ENCODE assay signal across 1 cellular context in genomic region chr20:51647674-51648570, GRCh38.
TF ChIP-seq lines count a peak whose summit lies in the region.

No MANE protein-coding gene starts in this region.

TF ChIP-seq in HepG2, 621 proteins besides CTCF, POLR2A, EP300 and RAD21 (continued from another document and continues in another):
- TF ChIP-seq ZBTB33 (CRISPR knock-in tag; IDR thresholded peaks at IDR 0.05) (peak; percentile 64), ATM (IDR thresholded peaks at IDR 0.05; ENCODE audit: borderline replicate concordance) (no peak), SOX13 (IDR thresholded peaks at IDR 0.05) (no peak), SOX13 (CRISPR knock-in tag; conservative IDR thresholded peaks at IDR 0.05 in 1 of 2, IDR thresholded peaks at IDR 0.05 in 1 of 2) (peak in 1 of 2 experiments; percentile 55; a peak in 2 of 4 replicates), SETDB1 (CRISPR knock-in tag; IDR thresholded peaks at IDR 0.05; ENCODE audit: borderline replicate concordance) (0 out of 2 replicates have a peak, but pooled peaks have one; percentile 36), KLF13 (CRISPR knock-in tag; IDR thresholded peaks at IDR 0.05) (no peak), SAFB2 (CRISPR knock-in tag; IDR thresholded peaks at IDR 0.05; ENCODE audit: borderline replicate concordance, low read depth) (no peak), BATF2 (CRISPR knock-in tag; IDR thresholded peaks at IDR 0.05) (peak; percentile 69; the same call in 1 of the 2 replicates), REPIN1 (CRISPR knock-in tag; IDR thresholded peaks at IDR 0.05; ENCODE audit: borderline replicate concordance, low read depth) (peak; percentile 58; the same call in 1 of the 2 replicates), ZBTB49 (CRISPR knock-in tag; IDR thresholded peaks at IDR 0.05; ENCODE audit: borderline replicate concordance) (no peak), XRCC5 (optimal IDR thresholded peaks at IDR 0.05; ENCODE audit: low read length) (peak; percentile 14), ZBTB7B (CRISPR knock-in tag; IDR thresholded peaks at IDR 0.05) (peak; percentile 84), NR2C2 (CRISPR knock-in tag; IDR thresholded peaks at IDR 0.05; ENCODE audit: borderline replicate concordance) (peak; percentile 62; the same call in 1 of the 2 replicates), ZNF281 (CRISPR knock-in tag; IDR thresholded peaks at IDR 0.05; ENCODE audit: borderline replicate concordance) (peak; percentile 41; the same call in 1 of the 2 replicates), ZNF644 (CRISPR knock-in tag; IDR thresholded peaks at IDR 0.05; ENCODE audit: low read depth) (0 out of 2 replicates have a peak, but pooled peaks have one; percentile 22), SMAD9 (CRISPR knock-in tag; IDR thresholded peaks at IDR 0.05) (no peak), ZFP62 (CRISPR knock-in tag; IDR thresholded peaks at IDR 0.05) (no peak), TBX2 (CRISPR knock-in tag; IDR thresholded peaks at IDR 0.05; ENCODE audit: borderline replicate concordance) (peak; percentile 24; the same call in 1 of the 2 replicates), BRCA1 (CRISPR knock-in tag; IDR thresholded peaks at IDR 0.05) (no peak), LBX2 (CRISPR knock-in tag; IDR thresholded peaks at IDR 0.05; ENCODE audit: borderline replicate concordance) (no peak), ZNF292 (CRISPR knock-in tag; IDR thresholded peaks at IDR 0.05; ENCODE audit: borderline replicate concordance, low read depth) (peak; percentile 16; the same call in 1 of the 2 replicates), RCOR2 (CRISPR knock-in tag; IDR thresholded peaks at IDR 0.05) (0 out of 2 replicates have a peak, but pooled peaks have one; percentile 33), HOXA9 (CRISPR knock-in tag; IDR thresholded peaks at IDR 0.05; ENCODE audit: borderline replicate concordance) (no peak), JUNB (CRISPR knock-in tag; IDR thresholded peaks at IDR 0.05; ENCODE audit: borderline replicate concordance) (0 out of 2 replicates have a peak, but pooled peaks have one; percentile 40), PATZ1 (CRISPR knock-in tag; IDR thresholded peaks at IDR 0.05) (peak; percentile 27; the same call in 1 of the 2 replicates), PAXIP1 (CRISPR knock-in tag; conservative IDR thresholded peaks at IDR 0.05) (peak; percentile 51), ZNF276 (CRISPR knock-in tag; IDR thresholded peaks at IDR 0.05; ENCODE audit: low read depth) (0 out of 2 replicates have a peak, but pooled peaks have one; percentile 53), THAP7 (CRISPR knock-in tag; IDR thresholded peaks at IDR 0.05) (no peak), HNF1A (IDR thresholded peaks at IDR 0.05; ENCODE audit: low read depth) (no peak), HNF1A (CRISPR knock-in tag; IDR thresholded peaks at IDR 0.05; ENCODE audit: borderline replicate concordance) (0 out of 2 replicates have a peak, but pooled peaks have one; percentile 43)
